In genomic region chr16:19804538-19805323, GRCh38 we compare ENCODE assay signal across 8 cellular contexts.
DNase-seq lines count a peak whose midpoint lies in the region; ATAC-seq and TF ChIP-seq lines count a peak whose summit lies in the region.

No MANE protein-coding gene starts in this region.

- no peak overlapping the region for H3K18ac ChIP-seq in mesendoderm (ENCODE audit: low read length)

- H4K8ac ChIP-seq in mesendoderm (ENCODE audit: low read depth, low read length), result no peak overlapping the region

- no peaks in the 10 kb centered on the region for H3K27me3 Mint-ChIP-seq in brain

- no peak overlapping the region for H3K4me3 ChIP-seq in mesendoderm (ENCODE audit: low read length)

- H3K4me2 ChIP-seq in mesendoderm (ENCODE audit: low read length), result no peak overlapping the region

- H3K36me3 ChIP-seq in mesendoderm (ENCODE audit: control insufficient read depth, insufficient read depth, low read length), result no peaks in the 10 kb centered on the region

- H3K4me1 Mint-ChIP-seq in brain, result peaks cover 20% of the 10 kb centered on the region

- H3K27me3 ChIP-seq in mesendoderm (ENCODE audit: insufficient read depth, low read length, poor library complexity), result no peaks in the 10 kb centered on the region

- H4K5ac ChIP-seq in mesendoderm (ENCODE audit: low read length), result no peak overlapping the region

- no peaks in the 10 kb centered on the region for H3K79me2 ChIP-seq in mesendoderm (ENCODE audit: control insufficient read depth, insufficient read depth, low read length)

- H3K9me3 Mint-ChIP-seq in brain, result peaks cover 5 to 15% (median 13%) of the 10 kb centered on the region in 5 experiments

- H3K4me3 Mint-ChIP-seq in brain, result no peak overlapping the region

- H3K9ac ChIP-seq in mesendoderm (ENCODE audit: low read length), result no peak overlapping the region

- no peak overlapping the region for H3K27ac ChIP-seq in mesendoderm (ENCODE audit: low read depth, low read length)

- no peak overlapping the region for H2BK120ac ChIP-seq in mesendoderm (ENCODE audit: low read depth, low read length)

- no peaks in the 10 kb centered on the region for H3K4me1 ChIP-seq in mesendoderm (ENCODE audit: control insufficient read depth, low read depth, low read length)

- DNase-seq in NCI-H82 (lab: John Stamatoyannopoulos, UW), result peak; percentile 60
- DNase-seq in NCI-H82 treated with DMSO at 0.1 percent for 48 hours (lab: John Stamatoyannopoulos, UW; ENCODE audit: unreplicated experiment), result no peak
- DNase-seq in RPMI8226, result peak; percentile 96
- peak; percentile 84 for DNase-seq in mesendoderm
- DNase-seq in globus pallidus (ENCODE audit: low spot score), result no peak

- no peak overlapping the region for H2BK5ac ChIP-seq in mesendoderm (ENCODE audit: low read length)

- peak overlapping the region in 3 of 5 experiments; percentile 12 to 47 (median 37) for H3K27ac Mint-ChIP-seq in brain

- H2BK15ac ChIP-seq in mesendoderm (replicated peaks; ENCODE audit: low read depth), result no peak overlapping the region

- ATAC-seq in HG02884 (IDR thresholded peaks at IDR 0.05; ENCODE audit: unreplicated experiment), result no peak
- ATAC-seq in HG02938 (IDR thresholded peaks at IDR 0.05; ENCODE audit: unreplicated experiment), result no peak

- TF ChIP-seq CTCF in brain (conservative IDR thresholded peaks at IDR 0.05), result no peak

- no peaks in the 10 kb centered on the region for H3K79me1 ChIP-seq in mesendoderm (ENCODE audit: low read length)

- peak overlapping the region; percentile 84 for H3K4ac ChIP-seq in mesendoderm (ENCODE audit: low read depth, low read length)

- no CpG with 5 or more reads among the region's 10 CpGs for whole genome bisulfite sequencing in mesendoderm (ENCODE audit: extremely low coverage, insufficient coverage, low lambda C conversion rate)

- H2AK5ac ChIP-seq in mesendoderm (ENCODE audit: low read length), result no peak overlapping the region

- peak overlapping the region; percentile 36 for H3K56ac ChIP-seq in mesendoderm (ENCODE audit: low read length)

- H3K36me3 Mint-ChIP-seq in brain, result peaks cover 23% of the 10 kb centered on the region

- H3K23ac ChIP-seq in mesendoderm (ENCODE audit: low read length), result no peak overlapping the region

Comparison
In these comparisons a context has a peak if more than half of its experiments do, and no peak if none do; other contexts are left out.
1. DNase-seq: peak in NCI-H82 (single experiment), RPMI8226 (single experiment) and mesendoderm (single experiment); none in NCI-H82 treated with DMSO at 0.1 percent for 48 hours (single experiment) and globus pallidus (single experiment).